Comparison of ENCODE assay signal across 1 cellular context in genomic region chr15:56886878-56887781, GRCh38.
A peak's percentile ranks its signal among the peaks of the same experiment; 100 is the strongest.
TF ChIP-seq lines count a peak whose summit lies in the region.

No MANE protein-coding gene starts in this region.

TF ChIP-seq in HEK293, 187 proteins besides CTCF, POLR2A, EP300 and RAD21 (continued from another document):
- TF ChIP-seq AEBP2 (tag by site-specific recombination; IDR thresholded peaks at IDR 0.05; ENCODE audit: borderline replicate concordance) = no peak
- no peak for TF ChIP-seq ZNF433 (tag by site-specific recombination; IDR thresholded peaks at IDR 0.05; ENCODE audit: low read depth)
- no peak for TF ChIP-seq ZNF645 (tag by site-specific recombination; IDR thresholded peaks at IDR 0.05)
- TF ChIP-seq ZFP41 (tag by site-specific recombination; IDR thresholded peaks at IDR 0.05; ENCODE audit: borderline replicate concordance) = no peak
- no peak for TF ChIP-seq ZNF223 (tag by site-specific recombination; IDR thresholded peaks at IDR 0.05)
- TF ChIP-seq REPIN1 (tag by site-specific recombination; IDR thresholded peaks at IDR 0.05; ENCODE audit: low read depth) = no peak
- peak; percentile 45 for TF ChIP-seq SP7 (tag by site-specific recombination; IDR thresholded peaks at IDR 0.05)
- peak; percentile 95 for TF ChIP-seq ZBTB26 (tag by site-specific recombination; optimal IDR thresholded peaks at IDR 0.05)
- TF ChIP-seq OVOL3 (tag by site-specific recombination; IDR thresholded peaks at IDR 0.05) = no peak
- TF ChIP-seq HOXC10 (CRISPR knock-in tag; IDR thresholded peaks at IDR 0.05) = 0 out of 2 replicates have a peak, but pooled peaks have one; percentile 22
- no peak for TF ChIP-seq ZNF837 (tag by site-specific recombination; IDR thresholded peaks at IDR 0.05)
- TF ChIP-seq ZBTB17 (tag by site-specific recombination; IDR thresholded peaks at IDR 0.05) = peak; percentile 87
- peak; percentile 88 for TF ChIP-seq ZBTB20 (tag by site-specific recombination; IDR thresholded peaks at IDR 0.05)
- no peak for TF ChIP-seq ZNF585B (tag by site-specific recombination; IDR thresholded peaks at IDR 0.05)
TF ChIP-seq in HEK293: peak in this region for 63.
